In the genomic region with DNA sequence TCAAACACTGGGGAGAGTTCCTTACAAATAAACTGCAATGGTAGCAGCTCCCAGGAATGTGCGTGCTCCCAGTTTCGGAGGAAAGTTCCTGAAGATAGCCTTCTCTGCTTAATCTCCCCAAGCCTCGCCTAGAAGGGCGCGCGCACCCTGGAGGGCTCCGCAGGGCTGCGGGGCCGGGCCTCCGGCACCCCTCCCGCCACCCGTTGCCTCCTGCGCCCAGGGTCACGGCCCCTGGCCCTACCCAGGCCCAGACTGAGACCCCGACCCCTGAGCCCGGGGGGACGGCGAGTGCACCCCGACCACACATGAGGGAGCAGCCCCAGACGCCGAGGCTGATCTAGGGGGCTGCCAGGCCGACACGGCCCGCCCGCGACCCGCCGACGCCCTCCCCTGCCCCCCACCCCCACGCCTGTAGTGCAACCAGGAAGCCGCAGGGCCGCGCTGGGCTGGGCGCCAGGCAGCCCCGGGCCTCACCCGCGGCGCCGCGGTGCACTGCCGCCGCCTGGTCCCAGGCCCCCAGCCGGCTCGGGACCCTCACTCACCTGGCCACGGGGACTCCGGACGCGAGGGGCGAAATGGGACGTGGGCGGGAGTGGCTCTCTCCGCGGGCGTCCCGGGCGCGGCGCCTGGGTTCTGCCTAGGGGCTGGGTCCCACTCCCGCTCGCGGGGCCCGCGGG, we compare ENCODE assay signal across 8 cellular contexts. TPM values are rescaled to one million over a fixed set of nuclear protein-coding genes. Genes with fewer than 3 reads are reported as not detected.
A peak's percentile ranks its signal among the peaks of the same experiment; 100 is the strongest.
DNase-seq lines count a peak whose midpoint lies in the region; ATAC-seq, FAIRE-seq and TF ChIP-seq lines count a peak whose summit lies in the region.

No MANE protein-coding gene starts in this region.

- H3K9me3 ChIP-seq in H9 (ENCODE audit: control insufficient read depth, low read depth, low read length) = no peaks in the 10 kb centered on the region
- H3K9me3 ChIP-seq in MM.1S (replicated peaks; ENCODE audit: insufficient read depth, low read length) = no peaks in the 10 kb centered on the region
- no peaks in the 10 kb centered on the region for H3K9me3 ChIP-seq in right cardiac atrium (ENCODE audit: control insufficient read depth, low read length)

- H3K4ac ChIP-seq in H9 (ENCODE audit: low read depth, low read length) = no peak overlapping the region

- TF ChIP-seq CTCF in GM13976 (IDR thresholded peaks at IDR 0.05; ENCODE audit: borderline replicate concordance, control extremely low read depth, extremely low read depth, insufficient read depth, missing control alignments) (no peak), H9 (conservative IDR thresholded peaks at IDR 0.05) (no peak), MM.1S (IDR thresholded peaks at IDR 0.05; ENCODE audit: low read length) (no peak)

- peak; percentile 8 to 15 for ATAC-seq in right cardiac atrium
- no peak for ATAC-seq in sciatic nerve

- peak overlapping the region; percentile 60; the same call in 1 of the 2 replicates for H3K14ac ChIP-seq in H9 (ENCODE audit: insufficient read depth, low read length)

- peak overlapping the region; percentile 96 for H3K4me3 ChIP-seq in MM.1S (ENCODE audit: low read length)
- H3K4me3 ChIP-seq in right cardiac atrium (ENCODE audit: low read length) = peak overlapping the region; percentile 97

- H2BK120ac ChIP-seq in H9 (ENCODE audit: low read depth, low read length, poor library complexity, severe bottlenecking) = no peak overlapping the region

- H3K36me3 Mint-ChIP-seq in H9 (ENCODE audit: insufficient read depth in 1 of 3, low read depth in 3 of 3) = no peaks in the 10 kb centered on the region
- peaks cover 5% of the 10 kb centered on the region for H3K36me3 Mint-ChIP-seq in activated naive CD8-positive, alpha-beta T cell

- H3K79me2 ChIP-seq in H9 (ENCODE audit: insufficient read depth, low read length) (peaks cover 7% of the 10 kb centered on the region; the same call in 1 of the 2 replicates), MM.1S (ENCODE audit: low read length) (peaks cover 54% of the 10 kb centered on the region)

- no peak overlapping the region for H2BK15ac ChIP-seq in H9 (ENCODE audit: low read depth, low read length)

- no peak overlapping the region for H2BK12ac ChIP-seq in H9 (ENCODE audit: insufficient read length, low read depth, low read length)

- H3K36me3 ChIP-seq in MM.1S (replicated peaks; ENCODE audit: insufficient read depth, low read length) = no peaks in the 10 kb centered on the region

- H3K56ac ChIP-seq in H9 (ENCODE audit: insufficient read length, low read depth, low read length) = no peak overlapping the region

- intact Hi-C loops in right cardiac atrium (cut with DNase I) = loop anchor here (5.0 kb wide), 3 partner anchors 38 to 58 kb away; no protein-coding TSS in a partner anchor
- intact Hi-C loops in sciatic nerve (cut with DNase I) = loop anchor here (10.0 kb wide), 1 partner anchor 50 kb away; no protein-coding TSS in a partner anchor

- no peaks in the 10 kb centered on the region for H3K27me3 ChIP-seq in H9 (ENCODE audit: insufficient read depth, low read length)
- H3K27me3 ChIP-seq in MM.1S (replicated peaks; ENCODE audit: insufficient read depth, low read length) = no peaks in the 10 kb centered on the region
- H3K27me3 ChIP-seq in right cardiac atrium (ENCODE audit: control insufficient read depth, insufficient read depth) = no peaks in the 10 kb centered on the region

- 0 out of 7 replicates have a peak overlapping the region, but pooled peaks of 1 of the 3 experiments have one; percentile 70 for H3K27ac Mint-ChIP-seq in H9
- H3K27ac Mint-ChIP-seq in activated naive CD8-positive, alpha-beta T cell = peak overlapping the region; percentile 93

- no peak overlapping the region for H4K5ac ChIP-seq in H9 (ENCODE audit: insufficient read length, low read depth, low read length)

- H3T11ph ChIP-seq in H9 (ENCODE audit: low read length) = no peak overlapping the region

- peaks cover 22% of the 10 kb centered on the region for H3F3A ChIP-seq in MM.1S (ENCODE audit: insufficient read depth, low read length)

- peak overlapping the region; percentile 64 for H3K18ac ChIP-seq in H9 (ENCODE audit: insufficient read length, low read depth, low read length)

- no CpG with 5 or more reads among the region's 63 CpGs for WGBS in H9 (ENCODE audit: extremely low coverage, insufficient read length, low lambda C conversion rate)
- WGBS in right cardiac atrium = under 1% methylated on average over 63 of the region's 63 CpGs

- H3K4me1 Mint-ChIP-seq in H9 = peaks cover 45 to 48% of the 10 kb centered on the region in 2 experiments
- H3K4me1 Mint-ChIP-seq in activated naive CD8-positive, alpha-beta T cell (ENCODE audit: low read depth) = peaks cover 63% of the 10 kb centered on the region

- H4K20me1 ChIP-seq in H9 (ENCODE audit: control insufficient read depth, insufficient read depth, insufficient read length) (no peaks in the 10 kb centered on the region), MM.1S (ENCODE audit: insufficient read depth, low read length) (no peaks in the 10 kb centered on the region)

- in situ Hi-C loops in GM13976 (cut with MboI; ENCODE audit: low sequenced_read_pairs, unreplicated experiment) = no loop called here

- peaks cover 23% of the 10 kb centered on the region for H3K27me3 Mint-ChIP-seq in H9 (ENCODE audit: low read depth)
- no peaks in the 10 kb centered on the region for H3K27me3 Mint-ChIP-seq in activated naive CD8-positive, alpha-beta T cell

- peak overlapping the region; percentile 66 for H3K4me2 ChIP-seq in H9 (ENCODE audit: insufficient read depth, insufficient read length, low read length)
- H3K4me2 ChIP-seq in MM.1S (ENCODE audit: low read depth, low read length) = peak overlapping the region; percentile 91

- H2BK20ac ChIP-seq in H9 (ENCODE audit: low read depth, low read length, poor library complexity, severe bottlenecking) = no peak overlapping the region

- no peak overlapping the region for H2AFZ ChIP-seq in H9 (ENCODE audit: low read length)
- H2AFZ ChIP-seq in MM.1S (ENCODE audit: low read length) = 0 out of 2 replicates have a peak overlapping the region, but pooled peaks have one; percentile 42

- H3K4me3 Mint-ChIP-seq in H9 = peak overlapping the region; percentile 78 to 93
- H3K4me3 Mint-ChIP-seq in activated naive CD8-positive, alpha-beta T cell = peak overlapping the region; percentile 96

- peak overlapping the region; percentile 17 for H3K9ac ChIP-seq in H9 (ENCODE audit: extremely low read depth, insufficient read length, low read length)
- H3K9ac ChIP-seq in MM.1S (ENCODE audit: low read length) = peak overlapping the region; percentile 90

- FAIRE-seq in RCC 7860 (lab: Jason Lieb, UNC) = no peak

- no peaks in the 10 kb centered on the region for H3K9me3 Mint-ChIP-seq in H9
- H3K9me3 Mint-ChIP-seq in activated naive CD8-positive, alpha-beta T cell (ENCODE audit: low read depth) = no peaks in the 10 kb centered on the region

- H2BK5ac ChIP-seq in H9 (ENCODE audit: insufficient read length, low read length) = no peak overlapping the region

- H3K23ac ChIP-seq in H9 (ENCODE audit: insufficient read length, low read depth, low read length) = no peak overlapping the region

- H3K79me1 ChIP-seq in H9 (ENCODE audit: insufficient read depth, low read depth, low read length, poor library complexity, severe bottlenecking) = peaks cover 5% of the 10 kb centered on the region

- H4K91ac ChIP-seq in H9 (ENCODE audit: insufficient read length, low read depth, low read length) = no peak overlapping the region

- H4K8ac ChIP-seq in H9 (replicated peaks; ENCODE audit: insufficient read length, low read depth, low read length) = no peak overlapping the region

- peaks cover 6% of the 10 kb centered on the region for H3K23me2 ChIP-seq in H9 (ENCODE audit: insufficient read length, low read depth, low read length, poor library complexity, severe bottlenecking)

- no peak overlapping the region for H2AK5ac ChIP-seq in H9 (ENCODE audit: insufficient read length, low read length)

- DNase-seq in GM13976 (ENCODE audit: low spot score) (peak; percentile 76), H9 (no peak), MM.1S (peak; percentile 34), right cardiac atrium (peak; percentile 52 to 85 (median 76)), sciatic nerve (ENCODE audit: low spot score) (peak; percentile 70), RCC 7860 (ENCODE audit: low spot score) (no peak), COLO829 (ENCODE audit: low spot score) (no peak)

- H3K4me1 ChIP-seq in H9 (ENCODE audit: insufficient read depth, low read length) (peaks cover 8% of the 10 kb centered on the region), MM.1S (ENCODE audit: low read length) (peaks cover 23% of the 10 kb centered on the region), right cardiac atrium (ENCODE audit: control insufficient read depth, insufficient read depth, low read length) (peaks cover 30% of the 10 kb centered on the region)

- no peaks in the 10 kb centered on the region for H3K9me2 ChIP-seq in MM.1S (replicated peaks; ENCODE audit: insufficient read depth, low read length)

- no peak overlapping the region for H3K27ac ChIP-seq in H9 (ENCODE audit: insufficient read length, low read depth, low read length)
- H3K27ac ChIP-seq in MM.1S (ENCODE audit: low read length) = peak overlapping the region; percentile 61; the same call in 1 of the 2 replicates
- H3K27ac ChIP-seq in right cardiac atrium (ENCODE audit: low read length) = peak overlapping the region; percentile 100

RNA-seq across cellular contexts. Expression of a gene that starts 0.4 kb away (rescaled TPM):
- total RNA-seq in H9 (2021) (64.0 and 68.1 TPM in 2 replicates), right cardiac atrium (100 to 1,000 TPM; 371 to 451 (median 403) TPM), sciatic nerve (205 TPM)
- 232 TPM for polyA plus RNA-seq in right cardiac atrium

Comparison
In these comparisons a context has a peak if more than half of its experiments do, and no peak if none do; other contexts are left out.
1. DNase-seq: peak in GM13976 (single experiment), MM.1S (single experiment), right cardiac atrium (3 of 3) and sciatic nerve (single experiment); none in H9 (single experiment), RCC 7860 (single experiment) and COLO829 (single experiment).